Comparison of ENCODE assay signal across 7 cellular contexts in genomic region chrX:17844236-17844635, GRCh38. TPM values are rescaled to one million over a fixed set of nuclear protein-coding genes. Genes with fewer than 3 reads are reported as not detected.
"Had no signal": no experiment of that assay in that cellular context is flagged by ENCODE, and none has a peak within 500 bp of the region (broad histone marks: within the 10 kb centered on the region; RNA-seq: fewer than 3 reads in every experiment).

No MANE protein-coding gene starts in this region.

- ATAC-seq: GM23338, HepG2 had no signal

- DNase-seq: H9, HCEC 1CT, KBM-7 had no signal

- H3K27ac ChIP-seq: HL-60 had no signal

- H3K4me3 ChIP-seq: GM23338 had no signal

RNA-seq across cellular contexts. Expression of gene RAI2, which starts 16.9 kb away (rescaled TPM):
- total RNA-seq: HepG2, HT1080 had no signal
